In the genomic region with DNA sequence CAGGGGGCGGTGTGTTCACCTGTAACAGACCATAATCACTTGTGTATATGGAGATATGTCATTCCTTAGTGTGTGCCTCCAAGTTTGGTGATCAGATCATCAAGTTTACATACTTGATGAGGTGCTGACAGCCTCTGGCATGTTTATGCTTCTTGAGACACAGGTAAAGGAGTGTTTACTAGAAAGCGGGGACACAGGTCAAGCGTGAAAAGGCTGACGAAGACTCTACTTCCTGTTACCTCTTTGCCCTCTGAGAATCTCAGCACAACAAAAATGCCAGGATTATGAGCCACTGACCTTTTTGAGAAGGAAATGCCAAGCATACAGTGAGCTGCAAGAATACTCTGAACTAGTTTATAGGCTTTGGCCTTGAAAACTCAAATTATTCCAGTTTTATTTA, we compare ENCODE assay signal across 2 cellular contexts.
TF ChIP-seq lines count a peak whose summit lies in the region.

No MANE protein-coding gene starts in this region.

TF ChIP-seq in SK-N-SH treated with all-trans-retinoic acid at 6 μM for 48 hours, 23 proteins besides CTCF, POLR2A, EP300 and RAD21:
- TF ChIP-seq, protein P1, sequence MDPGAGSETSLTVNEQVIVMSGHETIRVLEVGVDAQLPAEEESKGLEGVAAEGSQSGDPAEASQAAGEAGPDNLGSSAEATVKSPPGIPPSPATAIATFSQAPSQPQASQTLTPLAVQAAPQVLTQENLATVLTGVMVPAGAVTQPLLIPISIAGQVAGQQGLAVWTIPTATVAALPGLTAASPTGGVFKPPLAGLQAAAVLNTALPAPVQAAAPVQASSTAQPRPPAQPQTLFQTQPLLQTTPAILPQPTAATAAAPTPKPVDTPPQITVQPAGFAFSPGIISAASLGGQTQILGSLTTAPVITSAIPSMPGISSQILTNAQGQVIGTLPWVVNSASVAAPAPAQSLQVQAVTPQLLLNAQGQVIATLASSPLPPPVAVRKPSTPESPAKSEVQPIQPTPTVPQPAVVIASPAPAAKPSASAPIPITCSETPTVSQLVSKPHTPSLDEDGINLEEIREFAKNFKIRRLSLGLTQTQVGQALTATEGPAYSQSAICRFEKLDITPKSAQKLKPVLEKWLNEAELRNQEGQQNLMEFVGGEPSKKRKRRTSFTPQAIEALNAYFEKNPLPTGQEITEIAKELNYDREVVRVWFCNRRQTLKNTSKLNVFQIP (CRISPR knock-in tag; IDR thresholded peaks at IDR 0.05; ENCODE audit: borderline replicate concordance, low read depth), result no peak
- TF ChIP-seq ZFP30 (CRISPR knock-in tag; IDR thresholded peaks at IDR 0.05) (no peak), CSDC2 (CRISPR knock-in tag; IDR thresholded peaks at IDR 0.05) (no peak), ESRRG (CRISPR knock-in tag; IDR thresholded peaks at IDR 0.05) (no peak), ZFP3 (CRISPR knock-in tag; IDR thresholded peaks at IDR 0.05) (no peak), OSR1 (CRISPR knock-in tag; IDR thresholded peaks at IDR 0.05) (no peak), TOX (CRISPR knock-in tag; IDR thresholded peaks at IDR 0.05; ENCODE audit: borderline replicate concordance) (no peak), GLIS3 (CRISPR knock-in tag; IDR thresholded peaks at IDR 0.05) (no peak), TCF4 (CRISPR knock-in tag; IDR thresholded peaks at IDR 0.05; ENCODE audit: borderline replicate concordance) (no peak), RARB (CRISPR knock-in tag; IDR thresholded peaks at IDR 0.05) (no peak), ZC3H10 (CRISPR knock-in tag; IDR thresholded peaks at IDR 0.05) (no peak), ZNF565 (CRISPR knock-in tag; conservative IDR thresholded peaks at IDR 0.05; ENCODE audit: low read depth) (no peak), ISL1 (CRISPR knock-in tag; IDR thresholded peaks at IDR 0.05) (no peak), SNAI2 (CRISPR knock-in tag; IDR thresholded peaks at IDR 0.05) (no peak)
- TF ChIP-seq, protein P2, sequence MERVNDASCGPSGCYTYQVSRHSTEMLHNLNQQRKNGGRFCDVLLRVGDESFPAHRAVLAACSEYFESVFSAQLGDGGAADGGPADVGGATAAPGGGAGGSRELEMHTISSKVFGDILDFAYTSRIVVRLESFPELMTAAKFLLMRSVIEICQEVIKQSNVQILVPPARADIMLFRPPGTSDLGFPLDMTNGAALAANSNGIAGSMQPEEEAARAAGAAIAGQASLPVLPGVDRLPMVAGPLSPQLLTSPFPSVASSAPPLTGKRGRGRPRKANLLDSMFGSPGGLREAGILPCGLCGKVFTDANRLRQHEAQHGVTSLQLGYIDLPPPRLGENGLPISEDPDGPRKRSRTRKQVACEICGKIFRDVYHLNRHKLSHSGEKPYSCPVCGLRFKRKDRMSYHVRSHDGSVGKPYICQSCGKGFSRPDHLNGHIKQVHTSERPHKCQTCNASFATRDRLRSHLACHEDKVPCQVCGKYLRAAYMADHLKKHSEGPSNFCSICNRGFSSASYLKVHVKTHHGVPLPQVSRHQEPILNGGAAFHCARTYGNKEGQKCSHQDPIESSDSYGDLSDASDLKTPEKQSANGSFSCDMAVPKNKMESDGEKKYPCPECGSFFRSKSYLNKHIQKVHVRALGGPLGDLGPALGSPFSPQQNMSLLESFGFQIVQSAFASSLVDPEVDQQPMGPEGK (CRISPR knock-in tag; IDR thresholded peaks at IDR 0.05; ENCODE audit: borderline replicate concordance), result no peak
- TF ChIP-seq, protein P3, sequence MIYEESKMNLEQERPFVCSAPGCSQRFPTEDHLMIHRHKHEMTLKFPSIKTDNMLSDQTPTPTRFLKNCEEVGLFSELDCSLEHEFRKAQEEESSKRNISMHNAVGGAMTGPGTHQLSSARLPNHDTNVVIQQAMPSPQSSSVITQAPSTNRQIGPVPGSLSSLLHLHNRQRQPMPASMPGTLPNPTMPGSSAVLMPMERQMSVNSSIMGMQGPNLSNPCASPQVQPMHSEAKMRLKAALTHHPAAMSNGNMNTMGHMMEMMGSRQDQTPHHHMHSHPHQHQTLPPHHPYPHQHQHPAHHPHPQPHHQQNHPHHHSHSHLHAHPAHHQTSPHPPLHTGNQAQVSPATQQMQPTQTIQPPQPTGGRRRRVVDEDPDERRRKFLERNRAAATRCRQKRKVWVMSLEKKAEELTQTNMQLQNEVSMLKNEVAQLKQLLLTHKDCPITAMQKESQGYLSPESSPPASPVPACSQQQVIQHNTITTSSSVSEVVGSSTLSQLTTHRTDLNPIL (CRISPR knock-in tag; IDR thresholded peaks at IDR 0.05; ENCODE audit: low read depth), result no peak
- TF ChIP-seq, protein P4, sequence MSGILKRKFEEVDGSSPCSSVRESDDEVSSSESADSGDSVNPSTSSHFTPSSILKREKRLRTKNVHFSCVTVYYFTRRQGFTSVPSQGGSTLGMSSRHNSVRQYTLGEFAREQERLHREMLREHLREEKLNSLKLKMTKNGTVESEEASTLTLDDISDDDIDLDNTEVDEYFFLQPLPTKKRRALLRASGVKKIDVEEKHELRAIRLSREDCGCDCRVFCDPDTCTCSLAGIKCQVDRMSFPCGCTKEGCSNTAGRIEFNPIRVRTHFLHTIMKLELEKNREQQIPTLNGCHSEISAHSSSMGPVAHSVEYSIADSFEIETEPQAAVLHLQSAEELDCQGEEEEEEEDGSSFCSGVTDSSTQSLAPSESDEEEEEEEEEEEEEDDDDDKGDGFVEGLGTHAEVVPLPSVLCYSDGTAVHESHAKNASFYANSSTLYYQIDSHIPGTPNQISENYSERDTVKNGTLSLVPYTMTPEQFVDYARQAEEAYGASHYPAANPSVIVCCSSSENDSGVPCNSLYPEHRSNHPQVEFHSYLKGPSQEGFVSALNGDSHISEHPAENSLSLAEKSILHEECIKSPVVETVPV (CRISPR knock-in tag; IDR thresholded peaks at IDR 0.05), result no peak

TF ChIP-seq in SK-N-SH, 30 proteins besides CTCF, POLR2A, EP300 and RAD21:
- TF ChIP-seq SMC3 (IDR thresholded peaks at IDR 0.05; ENCODE audit: low read depth, low read length) (no peak), FOXM1 (IDR thresholded peaks at IDR 0.05; ENCODE audit: low read depth) (no peak), POLR2AphosphoS5 (IDR thresholded peaks at IDR 0.05; ENCODE audit: low read depth, low read length) (no peak), GATA2 (CRISPR knock-in tag; IDR thresholded peaks at IDR 0.05) (no peak), MEF2A (IDR thresholded peaks at IDR 0.05; ENCODE audit: borderline replicate concordance, low read depth) (no peak), FOSL2 (IDR thresholded peaks at IDR 0.05; ENCODE audit: borderline replicate concordance, low read depth) (no peak), EZH2phosphoT487 (IDR thresholded peaks at IDR 0.05; ENCODE audit: borderline replicate concordance, low read depth) (no peak), TCF12 (IDR thresholded peaks at IDR 0.05) (no peak), FOXJ3 (CRISPR knock-in tag; IDR thresholded peaks at IDR 0.05) (no peak), RFX5 (IDR thresholded peaks at IDR 0.05; ENCODE audit: low read length) (no peak), NFIC (IDR thresholded peaks at IDR 0.05; ENCODE audit: borderline replicate concordance) (no peak), CHD2 (IDR thresholded peaks at IDR 0.05; ENCODE audit: low read length, partially characterized antibody) (no peak), JUND (IDR thresholded peaks at IDR 0.05) (no peak), RCOR1 (IDR thresholded peaks at IDR 0.05; ENCODE audit: low read length) (no peak), ELF1 (IDR thresholded peaks at IDR 0.05) (no peak)
- TF ChIP-seq, protein P5, sequence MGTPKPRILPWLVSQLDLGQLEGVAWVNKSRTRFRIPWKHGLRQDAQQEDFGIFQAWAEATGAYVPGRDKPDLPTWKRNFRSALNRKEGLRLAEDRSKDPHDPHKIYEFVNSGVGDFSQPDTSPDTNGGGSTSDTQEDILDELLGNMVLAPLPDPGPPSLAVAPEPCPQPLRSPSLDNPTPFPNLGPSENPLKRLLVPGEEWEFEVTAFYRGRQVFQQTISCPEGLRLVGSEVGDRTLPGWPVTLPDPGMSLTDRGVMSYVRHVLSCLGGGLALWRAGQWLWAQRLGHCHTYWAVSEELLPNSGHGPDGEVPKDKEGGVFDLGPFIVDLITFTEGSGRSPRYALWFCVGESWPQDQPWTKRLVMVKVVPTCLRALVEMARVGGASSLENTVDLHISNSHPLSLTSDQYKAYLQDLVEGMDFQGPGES (IDR thresholded peaks at IDR 0.05; ENCODE audit: low read depth, low read length), result no peak
- TF ChIP-seq, protein P6, sequence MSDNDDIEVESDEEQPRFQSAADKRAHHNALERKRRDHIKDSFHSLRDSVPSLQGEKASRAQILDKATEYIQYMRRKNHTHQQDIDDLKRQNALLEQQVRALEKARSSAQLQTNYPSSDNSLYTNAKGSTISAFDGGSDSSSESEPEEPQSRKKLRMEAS (IDR thresholded peaks at IDR 0.05; ENCODE audit: low read depth), result no peak
- TF ChIP-seq, protein P7, sequence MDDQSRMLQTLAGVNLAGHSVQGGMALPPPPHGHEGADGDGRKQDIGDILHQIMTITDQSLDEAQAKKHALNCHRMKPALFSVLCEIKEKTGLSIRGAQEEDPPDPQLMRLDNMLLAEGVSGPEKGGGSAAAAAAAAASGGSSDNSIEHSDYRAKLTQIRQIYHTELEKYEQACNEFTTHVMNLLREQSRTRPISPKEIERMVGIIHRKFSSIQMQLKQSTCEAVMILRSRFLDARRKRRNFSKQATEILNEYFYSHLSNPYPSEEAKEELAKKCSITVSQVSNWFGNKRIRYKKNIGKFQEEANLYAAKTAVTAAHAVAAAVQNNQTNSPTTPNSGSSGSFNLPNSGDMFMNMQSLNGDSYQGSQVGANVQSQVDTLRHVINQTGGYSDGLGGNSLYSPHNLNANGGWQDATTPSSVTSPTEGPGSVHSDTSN (IDR thresholded peaks at IDR 0.05), result no peak
- TF ChIP-seq, protein P8, sequence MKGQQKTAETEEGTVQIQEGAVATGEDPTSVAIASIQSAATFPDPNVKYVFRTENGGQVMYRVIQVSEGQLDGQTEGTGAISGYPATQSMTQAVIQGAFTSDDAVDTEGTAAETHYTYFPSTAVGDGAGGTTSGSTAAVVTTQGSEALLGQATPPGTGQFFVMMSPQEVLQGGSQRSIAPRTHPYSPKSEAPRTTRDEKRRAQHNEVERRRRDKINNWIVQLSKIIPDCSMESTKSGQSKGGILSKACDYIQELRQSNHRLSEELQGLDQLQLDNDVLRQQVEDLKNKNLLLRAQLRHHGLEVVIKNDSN (IDR thresholded peaks at IDR 0.05; ENCODE audit: borderline replicate concordance, low read depth), result no peak
- TF ChIP-seq, protein P9, sequence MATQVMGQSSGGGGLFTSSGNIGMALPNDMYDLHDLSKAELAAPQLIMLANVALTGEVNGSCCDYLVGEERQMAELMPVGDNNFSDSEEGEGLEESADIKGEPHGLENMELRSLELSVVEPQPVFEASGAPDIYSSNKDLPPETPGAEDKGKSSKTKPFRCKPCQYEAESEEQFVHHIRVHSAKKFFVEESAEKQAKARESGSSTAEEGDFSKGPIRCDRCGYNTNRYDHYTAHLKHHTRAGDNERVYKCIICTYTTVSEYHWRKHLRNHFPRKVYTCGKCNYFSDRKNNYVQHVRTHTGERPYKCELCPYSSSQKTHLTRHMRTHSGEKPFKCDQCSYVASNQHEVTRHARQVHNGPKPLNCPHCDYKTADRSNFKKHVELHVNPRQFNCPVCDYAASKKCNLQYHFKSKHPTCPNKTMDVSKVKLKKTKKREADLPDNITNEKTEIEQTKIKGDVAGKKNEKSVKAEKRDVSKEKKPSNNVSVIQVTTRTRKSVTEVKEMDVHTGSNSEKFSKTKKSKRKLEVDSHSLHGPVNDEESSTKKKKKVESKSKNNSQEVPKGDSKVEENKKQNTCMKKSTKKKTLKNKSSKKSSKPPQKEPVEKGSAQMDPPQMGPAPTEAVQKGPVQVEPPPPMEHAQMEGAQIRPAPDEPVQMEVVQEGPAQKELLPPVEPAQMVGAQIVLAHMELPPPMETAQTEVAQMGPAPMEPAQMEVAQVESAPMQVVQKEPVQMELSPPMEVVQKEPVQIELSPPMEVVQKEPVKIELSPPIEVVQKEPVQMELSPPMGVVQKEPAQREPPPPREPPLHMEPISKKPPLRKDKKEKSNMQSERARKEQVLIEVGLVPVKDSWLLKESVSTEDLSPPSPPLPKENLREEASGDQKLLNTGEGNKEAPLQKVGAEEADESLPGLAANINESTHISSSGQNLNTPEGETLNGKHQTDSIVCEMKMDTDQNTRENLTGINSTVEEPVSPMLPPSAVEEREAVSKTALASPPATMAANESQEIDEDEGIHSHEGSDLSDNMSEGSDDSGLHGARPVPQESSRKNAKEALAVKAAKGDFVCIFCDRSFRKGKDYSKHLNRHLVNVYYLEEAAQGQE (IDR thresholded peaks at IDR 0.05; ENCODE audit: low read depth, low read length), result no peak
